16 cellular contexts compared by ENCODE assay signal in genomic region chr11:64627371-64627770, GRCh38. TPM values are rescaled to one million over a fixed set of nuclear protein-coding genes. Genes with fewer than 3 reads are reported as not detected.
A peak's percentile ranks its signal among the peaks of the same experiment; 100 is the strongest.
DNase-seq lines count a peak whose midpoint lies in the region; ATAC-seq and TF ChIP-seq lines count a peak whose summit lies in the region.
"Had no signal": no experiment of that assay in that cellular context is flagged by ENCODE, and none has a peak within 500 bp of the region (broad histone marks: within the 10 kb centered on the region; RNA-seq: fewer than 3 reads in every experiment).

No MANE protein-coding gene starts in this region.

- no peak overlapping the region for H2BK15ac ChIP-seq in mesenchymal stem cell (ENCODE audit: low read depth, poor library complexity, severe bottlenecking)

- no peak overlapping the region for H3K23ac ChIP-seq in mesenchymal stem cell (ENCODE audit: low read length in 2 of 2)

- no peak overlapping the region for H4K91ac ChIP-seq in mesenchymal stem cell (ENCODE audit: low read length)

- peaks cover 21 to 81% of the 10 kb centered on the region in 2 experiments for H3K27me3 ChIP-seq in mesenchymal stem cell (ENCODE audit: control insufficient read depth in 1 of 2, insufficient read depth in 1 of 2, low read length in 2 of 2)

- H3K4me3 ChIP-seq in mesenchymal stem cell (ENCODE audit: insufficient read depth in 1 of 2, low read depth in 1 of 2, low read length in 2 of 2), result no peak overlapping the region
- H3K4me3 ChIP-seq: GM12878 had no signal

- peaks cover 15% of the 10 kb centered on the region for H3K4me1 Mint-ChIP-seq in brain
- H3K4me1 Mint-ChIP-seq in stimulated activated naive B cell treated with anti-CD40 and anti-IgM and Interleukin-4, amounts not matched to agents 10 μg/mL and 1 μg/mL and 100 μg/mL, for 72 hours, result peaks cover 22 to 32% of the 10 kb centered on the region in 2 donors

- no peaks in the 10 kb centered on the region for H3K9me3 Mint-ChIP-seq in brain
- no peaks in the 10 kb centered on the region for H3K9me3 Mint-ChIP-seq in stimulated activated naive B cell treated with anti-CD40 and anti-IgM and Interleukin-4, amounts not matched to agents 10 μg/mL and 1 μg/mL and 100 μg/mL, for 72 hours
- H3K9me3 Mint-ChIP-seq: CD4-positive, alpha-beta T cell had no signal

- H3K18ac ChIP-seq in mesenchymal stem cell (ENCODE audit: low read depth in 1 of 2, low read length in 2 of 2), result no peak overlapping the region

- no peaks in the 10 kb centered on the region for H3K79me1 ChIP-seq in mesenchymal stem cell (replicated peaks; ENCODE audit: low read length, poor library complexity, severe bottlenecking)

- no peak overlapping the region for H3K4me3 Mint-ChIP-seq in brain
- H3K4me3 Mint-ChIP-seq in stimulated activated naive B cell treated with anti-CD40 and anti-IgM and Interleukin-4, amounts not matched to agents 10 μg/mL and 1 μg/mL and 100 μg/mL, for 72 hours, result no peak overlapping the region
- H3K4me3 Mint-ChIP-seq: CD4-positive, alpha-beta T cell had no signal

- H3K4me1 ChIP-seq in mesenchymal stem cell (ENCODE audit: control insufficient read depth, insufficient read depth, low read depth, low read length), result peaks cover 2% of the 10 kb centered on the region

- H2AK5ac ChIP-seq in mesenchymal stem cell (ENCODE audit: low read length, severe bottlenecking), result no peak overlapping the region

- peaks cover 66% of the 10 kb centered on the region for H3K36me3 Mint-ChIP-seq in brain
- no peaks in the 10 kb centered on the region for H3K36me3 Mint-ChIP-seq in stimulated activated naive B cell treated with anti-CD40 and anti-IgM and Interleukin-4, amounts not matched to agents 10 μg/mL and 1 μg/mL and 100 μg/mL, for 72 hours

- no peak overlapping the region for H3K9ac ChIP-seq in mesenchymal stem cell (ENCODE audit: low read length)

- H3K27ac ChIP-seq in mesenchymal stem cell (ENCODE audit: low read length, poor library complexity, severe bottlenecking) (no peak overlapping the region), substantia nigra (ENCODE audit: low read depth, low read length, poor library complexity, severe bottlenecking) (no peak overlapping the region)

- H3K4me2 ChIP-seq in mesenchymal stem cell (ENCODE audit: low read length, poor library complexity, severe bottlenecking), result no peak overlapping the region

- H3K9me3 ChIP-seq in mesenchymal stem cell (ENCODE audit: control insufficient read depth, low read length), result no peaks in the 10 kb centered on the region

- no peak overlapping the region for H4K8ac ChIP-seq in mesenchymal stem cell (ENCODE audit: low read length)

- no peak overlapping the region for H3K4ac ChIP-seq in mesenchymal stem cell (ENCODE audit: low read depth in 1 of 2, low read length in 2 of 2)

- H3K27me3 Mint-ChIP-seq in brain, result no peaks in the 10 kb centered on the region
- H3K27me3 Mint-ChIP-seq in stimulated activated naive B cell treated with anti-CD40 and anti-IgM and Interleukin-4, amounts not matched to agents 10 μg/mL and 1 μg/mL and 100 μg/mL, for 72 hours, result no peaks in the 10 kb centered on the region
- H3K27me3 Mint-ChIP-seq: CD4-positive, alpha-beta T cell had no signal

- WGBS in mesenchymal stem cell, result 78% methylated on average over 4 of the region's 4 CpGs

- no peak overlapping the region for H3K14ac ChIP-seq in mesenchymal stem cell (ENCODE audit: low read length in 2 of 2)

- H2BK120ac ChIP-seq in mesenchymal stem cell (ENCODE audit: low read depth, low read length), result no peak overlapping the region

- H3K27ac Mint-ChIP-seq in brain, result peak overlapping the region in 3 of 5 experiments; percentile 75 to 85 (median 77)
- H3K27ac Mint-ChIP-seq in stimulated activated naive B cell treated with anti-CD40 and anti-IgM and Interleukin-4, amounts not matched to agents 10 μg/mL and 1 μg/mL and 100 μg/mL, for 72 hours, result peak overlapping the region; percentile 21
- H3K27ac Mint-ChIP-seq: CD4-positive, alpha-beta T cell had no signal

- H2BK5ac ChIP-seq in mesenchymal stem cell (ENCODE audit: low read depth, low read length, poor library complexity, severe bottlenecking), result no peak overlapping the region

- TF ChIP-seq CTCF in brain (conservative IDR thresholded peaks at IDR 0.05), result no peak

- H2AFZ ChIP-seq in mesenchymal stem cell (ENCODE audit: low read depth, low read length), result no peak overlapping the region

- peaks cover 0 to 4% of the 10 kb centered on the region in 2 experiments for H3K36me3 ChIP-seq in mesenchymal stem cell (ENCODE audit: control insufficient read depth in 1 of 2, insufficient read depth in 2 of 2, low read depth in 1 of 2, low read length in 2 of 2)

- no peak overlapping the region for H2BK12ac ChIP-seq in mesenchymal stem cell (ENCODE audit: low read length in 2 of 2)

- ATAC-seq in stimulated activated naive B cell treated with anti-CD40 and anti-IgM and Interleukin-4, amounts not matched to agents 10 μg/mL and 1 μg/mL and 100 μg/mL, for 72 hours (replicated peaks), result no peak
- no peak for ATAC-seq in HG02970 (IDR thresholded peaks at IDR 0.05; ENCODE audit: low FRiP score, unreplicated experiment)
- ATAC-seq: GM12878 had no signal

- peak; percentile 73 for DNase-seq in DMS 273 treated with DMSO at 0.1 percent for 48 hours (lab: John Stamatoyannopoulos, UW)
- peak; percentile 77 to 87 for DNase-seq in NCI-H524 (lab: John Stamatoyannopoulos, UW)
- no peak for DNase-seq in stimulated activated naive B cell treated with anti-CD40 and anti-IgM and Interleukin-4, amounts not matched to agents 10 μg/mL and 1 μg/mL and 100 μg/mL, for 72 hours
- no peak for DNase-seq in mesenchymal stem cell
- no peak for DNase-seq in substantia nigra (lab: John Stamatoyannopoulos, UW)
- DNase-seq: ACHN; AML-193; CD4-positive, alpha-beta T cell; DND-41; GDM1; Karpas-422; MM.1S; NCI-H1092 treated with DMSO at 0.1 percent for 48 hours had no signal

RNA-seq across cellular contexts. Expression of gene SLC22A12, which starts 36.4 kb away (rescaled TPM):
- polyA plus RNA-seq in brain (ENCODE audit: insufficient read depth, low read depth, low replicate concordance), result not detected
- polyA plus RNA-seq in mesenchymal stem cell (2013, experiment 1 of 2), result not detected
- not detected for polyA plus RNA-seq in mesenchymal stem cell (2013, experiment 2 of 2)
- polyA plus RNA-seq: GM12878 had no signal

Comparison
In these comparisons a context has a peak if more than half of its experiments do, and no peak if none do; other contexts are left out.
1. DNase-seq: peak in DMS 273 treated with DMSO at 0.1 percent for 48 hours (single experiment) and NCI-H524 (2 of 2); none in stimulated activated naive B cell treated with anti-CD40 and anti-IgM and Interleukin-4, amounts not matched to agents 10 μg/mL and 1 μg/mL and 100 μg/mL, for 72 hours (single experiment), mesenchymal stem cell (single experiment) and substantia nigra (0 of 49).